Comparison of ENCODE assay signal across 8 cellular contexts in genomic region chr12:46253544-46254162, GRCh38.
"Had no signal": no experiment of that assay in that cellular context is flagged by ENCODE, and none has a peak within 500 bp of the region (broad histone marks: within the 10 kb centered on the region; RNA-seq: fewer than 3 reads in every experiment).

No MANE protein-coding gene starts in this region.

- H3K4me3 Mint-ChIP-seq: stimulated activated naive CD8-positive, alpha-beta T cell treated with anti-CD3 and anti-CD28 coated beads, Interleukin-15, Interleukin-2, amounts not matched to agents 100 ng/mL and 50 ng/mL, for 24 hours had no signal

- H3K27me3 Mint-ChIP-seq: stimulated activated naive CD8-positive, alpha-beta T cell treated with anti-CD3 and anti-CD28 coated beads, Interleukin-15, Interleukin-2, amounts not matched to agents 100 ng/mL and 50 ng/mL, for 24 hours had no signal

- H3K27ac ChIP-seq: colonic mucosa, left lung, upper lobe of right lung had no signal

- H3K9me3 ChIP-seq: colonic mucosa, upper lobe of right lung had no signal

- H3K4me1 ChIP-seq: left lung, upper lobe of right lung had no signal

- H3K27me3 ChIP-seq: colonic mucosa, left lung, upper lobe of right lung had no signal

- H3K4me3 ChIP-seq: colonic mucosa, left lung, upper lobe of right lung had no signal

- H3K36me3 ChIP-seq: colonic mucosa, upper lobe of right lung had no signal

- ATAC-seq: left lung, upper lobe of right lung had no signal

- DNase-seq: activated CD4-positive, alpha-beta T cell treated with anti-CD3 and anti-CD28 coated beads, Interleukin-2, amount 50 U/mL, for 1 hour; activated effector memory CD4-positive, alpha-beta T cell treated with Interleukin-2 at 50 U/mL for 16 hours; colonic mucosa; left lung; mesenchymal stem cell; stimulated activated CD4-positive, alpha-beta T cell treated with anti-CD3 and anti-CD28 coated beads, Interleukin-2, amount 100 ng/mL, for 48 hours; upper lobe of right lung had no signal
